ENCODE assay signal across 2 cellular contexts in the genomic region with DNA sequence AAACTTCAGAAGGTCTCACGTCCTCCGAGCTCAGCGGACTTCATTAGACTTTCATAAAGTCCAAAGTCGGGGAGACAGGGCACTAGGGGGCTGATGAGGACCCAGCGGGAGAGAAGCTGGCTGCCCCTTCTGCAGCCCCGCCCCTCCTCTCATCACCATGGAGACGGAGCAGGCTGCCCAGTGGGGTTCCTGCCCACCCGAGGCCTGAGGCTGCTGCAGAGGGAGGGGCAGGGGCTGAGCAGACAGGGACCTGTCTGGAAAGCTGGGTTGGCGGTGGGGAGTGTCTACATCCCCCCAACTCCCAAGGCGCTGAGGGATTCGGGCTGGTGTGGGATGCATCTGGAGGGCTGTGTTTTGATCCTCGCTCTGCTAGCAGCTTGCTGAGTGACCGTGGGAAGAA.
TF ChIP-seq lines count a peak whose summit lies in the region.

No MANE protein-coding gene starts in this region.

TF ChIP-seq in SK-N-SH, 30 proteins besides CTCF, POLR2A, EP300 and RAD21 (continued from another document):
- TF ChIP-seq RXRA (IDR thresholded peaks at IDR 0.05; ENCODE audit: borderline replicate concordance, low read depth) (no peak), GATA2 (CRISPR knock-in tag; IDR thresholded peaks at IDR 0.05) (no peak), NRF1 (IDR thresholded peaks at IDR 0.05; ENCODE audit: low read depth, low read length) (no peak), NFIC (IDR thresholded peaks at IDR 0.05; ENCODE audit: borderline replicate concordance) (no peak), TEAD4 (IDR thresholded peaks at IDR 0.05; ENCODE audit: borderline replicate concordance, insufficient read depth) (no peak), POLR2AphosphoS5 (IDR thresholded peaks at IDR 0.05; ENCODE audit: low read depth, low read length) (no peak), RCOR1 (IDR thresholded peaks at IDR 0.05; ENCODE audit: low read length) (no peak), MXI1 (IDR thresholded peaks at IDR 0.05; ENCODE audit: low read depth, low read length) (no peak), YY1 (IDR thresholded peaks at IDR 0.05; ENCODE audit: low read depth) (no peak), FOXJ3 (CRISPR knock-in tag; IDR thresholded peaks at IDR 0.05) (no peak), CHD2 (IDR thresholded peaks at IDR 0.05; ENCODE audit: low read length, partially characterized antibody) (no peak), FOXM1 (IDR thresholded peaks at IDR 0.05; ENCODE audit: low read depth) (no peak), TCF12 (IDR thresholded peaks at IDR 0.05) (no peak), RFX5 (IDR thresholded peaks at IDR 0.05; ENCODE audit: low read length) (no peak), MEF2A (IDR thresholded peaks at IDR 0.05; ENCODE audit: borderline replicate concordance, low read depth) (no peak), TAF1 (IDR thresholded peaks at IDR 0.05; ENCODE audit: borderline replicate concordance, low read depth, low read length) (no peak)
- TF ChIP-seq, protein P1, sequence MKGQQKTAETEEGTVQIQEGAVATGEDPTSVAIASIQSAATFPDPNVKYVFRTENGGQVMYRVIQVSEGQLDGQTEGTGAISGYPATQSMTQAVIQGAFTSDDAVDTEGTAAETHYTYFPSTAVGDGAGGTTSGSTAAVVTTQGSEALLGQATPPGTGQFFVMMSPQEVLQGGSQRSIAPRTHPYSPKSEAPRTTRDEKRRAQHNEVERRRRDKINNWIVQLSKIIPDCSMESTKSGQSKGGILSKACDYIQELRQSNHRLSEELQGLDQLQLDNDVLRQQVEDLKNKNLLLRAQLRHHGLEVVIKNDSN (IDR thresholded peaks at IDR 0.05; ENCODE audit: borderline replicate concordance, low read depth), result no peak
- TF ChIP-seq, protein P2, sequence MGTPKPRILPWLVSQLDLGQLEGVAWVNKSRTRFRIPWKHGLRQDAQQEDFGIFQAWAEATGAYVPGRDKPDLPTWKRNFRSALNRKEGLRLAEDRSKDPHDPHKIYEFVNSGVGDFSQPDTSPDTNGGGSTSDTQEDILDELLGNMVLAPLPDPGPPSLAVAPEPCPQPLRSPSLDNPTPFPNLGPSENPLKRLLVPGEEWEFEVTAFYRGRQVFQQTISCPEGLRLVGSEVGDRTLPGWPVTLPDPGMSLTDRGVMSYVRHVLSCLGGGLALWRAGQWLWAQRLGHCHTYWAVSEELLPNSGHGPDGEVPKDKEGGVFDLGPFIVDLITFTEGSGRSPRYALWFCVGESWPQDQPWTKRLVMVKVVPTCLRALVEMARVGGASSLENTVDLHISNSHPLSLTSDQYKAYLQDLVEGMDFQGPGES (IDR thresholded peaks at IDR 0.05; ENCODE audit: low read depth, low read length), result no peak
- TF ChIP-seq, protein P3, sequence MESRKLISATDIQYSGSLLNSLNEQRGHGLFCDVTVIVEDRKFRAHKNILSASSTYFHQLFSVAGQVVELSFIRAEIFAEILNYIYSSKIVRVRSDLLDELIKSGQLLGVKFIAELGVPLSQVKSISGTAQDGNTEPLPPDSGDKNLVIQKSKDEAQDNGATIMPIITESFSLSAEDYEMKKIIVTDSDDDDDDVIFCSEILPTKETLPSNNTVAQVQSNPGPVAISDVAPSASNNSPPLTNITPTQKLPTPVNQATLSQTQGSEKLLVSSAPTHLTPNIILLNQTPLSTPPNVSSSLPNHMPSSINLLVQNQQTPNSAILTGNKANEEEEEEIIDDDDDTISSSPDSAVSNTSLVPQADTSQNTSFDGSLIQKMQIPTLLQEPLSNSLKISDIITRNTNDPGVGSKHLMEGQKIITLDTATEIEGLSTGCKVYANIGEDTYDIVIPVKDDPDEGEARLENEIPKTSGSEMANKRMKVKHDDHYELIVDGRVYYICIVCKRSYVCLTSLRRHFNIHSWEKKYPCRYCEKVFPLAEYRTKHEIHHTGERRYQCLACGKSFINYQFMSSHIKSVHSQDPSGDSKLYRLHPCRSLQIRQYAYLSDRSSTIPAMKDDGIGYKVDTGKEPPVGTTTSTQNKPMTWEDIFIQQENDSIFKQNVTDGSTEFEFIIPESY (IDR thresholded peaks at IDR 0.05; ENCODE audit: borderline replicate concordance, low read depth), result no peak

TF ChIP-seq in SK-N-SH treated with all-trans-retinoic acid at 6 μM for 48 hours, 23 proteins besides CTCF, POLR2A, EP300 and RAD21 (continued from another document):
- TF ChIP-seq, protein P4, sequence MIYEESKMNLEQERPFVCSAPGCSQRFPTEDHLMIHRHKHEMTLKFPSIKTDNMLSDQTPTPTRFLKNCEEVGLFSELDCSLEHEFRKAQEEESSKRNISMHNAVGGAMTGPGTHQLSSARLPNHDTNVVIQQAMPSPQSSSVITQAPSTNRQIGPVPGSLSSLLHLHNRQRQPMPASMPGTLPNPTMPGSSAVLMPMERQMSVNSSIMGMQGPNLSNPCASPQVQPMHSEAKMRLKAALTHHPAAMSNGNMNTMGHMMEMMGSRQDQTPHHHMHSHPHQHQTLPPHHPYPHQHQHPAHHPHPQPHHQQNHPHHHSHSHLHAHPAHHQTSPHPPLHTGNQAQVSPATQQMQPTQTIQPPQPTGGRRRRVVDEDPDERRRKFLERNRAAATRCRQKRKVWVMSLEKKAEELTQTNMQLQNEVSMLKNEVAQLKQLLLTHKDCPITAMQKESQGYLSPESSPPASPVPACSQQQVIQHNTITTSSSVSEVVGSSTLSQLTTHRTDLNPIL (CRISPR knock-in tag; IDR thresholded peaks at IDR 0.05; ENCODE audit: low read depth), result no peak
- TF ChIP-seq ZC3H10 (CRISPR knock-in tag; IDR thresholded peaks at IDR 0.05) (no peak), OSR1 (CRISPR knock-in tag; IDR thresholded peaks at IDR 0.05) (no peak), PPARA (CRISPR knock-in tag; IDR thresholded peaks at IDR 0.05; ENCODE audit: borderline replicate concordance) (no peak), ZFP30 (CRISPR knock-in tag; IDR thresholded peaks at IDR 0.05) (no peak), ZFP3 (CRISPR knock-in tag; IDR thresholded peaks at IDR 0.05) (no peak), RARB (CRISPR knock-in tag; IDR thresholded peaks at IDR 0.05) (no peak), ZNF8 (CRISPR knock-in tag; IDR thresholded peaks at IDR 0.05) (no peak), ISL1 (CRISPR knock-in tag; IDR thresholded peaks at IDR 0.05) (no peak), ARNTL (CRISPR knock-in tag; IDR thresholded peaks at IDR 0.05; ENCODE audit: borderline replicate concordance, low read depth) (no peak), ZNF565 (CRISPR knock-in tag; conservative IDR thresholded peaks at IDR 0.05; ENCODE audit: low read depth) (no peak), ZNF70 (CRISPR knock-in tag; IDR thresholded peaks at IDR 0.05) (no peak), ESRRG (CRISPR knock-in tag; IDR thresholded peaks at IDR 0.05) (no peak), BACH2 (CRISPR knock-in tag; IDR thresholded peaks at IDR 0.05; ENCODE audit: borderline replicate concordance) (no peak), SNAI2 (CRISPR knock-in tag; IDR thresholded peaks at IDR 0.05) (no peak)
- TF ChIP-seq, protein P5, sequence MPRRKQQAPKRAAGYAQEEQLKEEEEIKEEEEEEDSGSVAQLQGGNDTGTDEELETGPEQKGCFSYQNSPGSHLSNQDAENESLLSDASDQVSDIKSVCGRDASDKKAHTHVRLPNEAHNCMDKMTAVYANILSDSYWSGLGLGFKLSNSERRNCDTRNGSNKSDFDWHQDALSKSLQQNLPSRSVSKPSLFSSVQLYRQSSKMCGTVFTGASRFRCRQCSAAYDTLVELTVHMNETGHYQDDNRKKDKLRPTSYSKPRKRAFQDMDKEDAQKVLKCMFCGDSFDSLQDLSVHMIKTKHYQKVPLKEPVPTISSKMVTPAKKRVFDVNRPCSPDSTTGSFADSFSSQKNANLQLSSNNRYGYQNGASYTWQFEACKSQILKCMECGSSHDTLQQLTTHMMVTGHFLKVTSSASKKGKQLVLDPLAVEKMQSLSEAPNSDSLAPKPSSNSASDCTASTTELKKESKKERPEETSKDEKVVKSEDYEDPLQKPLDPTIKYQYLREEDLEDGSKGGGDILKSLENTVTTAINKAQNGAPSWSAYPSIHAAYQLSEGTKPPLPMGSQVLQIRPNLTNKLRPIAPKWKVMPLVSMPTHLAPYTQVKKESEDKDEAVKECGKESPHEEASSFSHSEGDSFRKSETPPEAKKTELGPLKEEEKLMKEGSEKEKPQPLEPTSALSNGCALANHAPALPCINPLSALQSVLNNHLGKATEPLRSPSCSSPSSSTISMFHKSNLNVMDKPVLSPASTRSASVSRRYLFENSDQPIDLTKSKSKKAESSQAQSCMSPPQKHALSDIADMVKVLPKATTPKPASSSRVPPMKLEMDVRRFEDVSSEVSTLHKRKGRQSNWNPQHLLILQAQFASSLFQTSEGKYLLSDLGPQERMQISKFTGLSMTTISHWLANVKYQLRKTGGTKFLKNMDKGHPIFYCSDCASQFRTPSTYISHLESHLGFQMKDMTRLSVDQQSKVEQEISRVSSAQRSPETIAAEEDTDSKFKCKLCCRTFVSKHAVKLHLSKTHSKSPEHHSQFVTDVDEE (CRISPR knock-in tag; IDR thresholded peaks at IDR 0.05), result no peak
- TF ChIP-seq, protein P6, sequence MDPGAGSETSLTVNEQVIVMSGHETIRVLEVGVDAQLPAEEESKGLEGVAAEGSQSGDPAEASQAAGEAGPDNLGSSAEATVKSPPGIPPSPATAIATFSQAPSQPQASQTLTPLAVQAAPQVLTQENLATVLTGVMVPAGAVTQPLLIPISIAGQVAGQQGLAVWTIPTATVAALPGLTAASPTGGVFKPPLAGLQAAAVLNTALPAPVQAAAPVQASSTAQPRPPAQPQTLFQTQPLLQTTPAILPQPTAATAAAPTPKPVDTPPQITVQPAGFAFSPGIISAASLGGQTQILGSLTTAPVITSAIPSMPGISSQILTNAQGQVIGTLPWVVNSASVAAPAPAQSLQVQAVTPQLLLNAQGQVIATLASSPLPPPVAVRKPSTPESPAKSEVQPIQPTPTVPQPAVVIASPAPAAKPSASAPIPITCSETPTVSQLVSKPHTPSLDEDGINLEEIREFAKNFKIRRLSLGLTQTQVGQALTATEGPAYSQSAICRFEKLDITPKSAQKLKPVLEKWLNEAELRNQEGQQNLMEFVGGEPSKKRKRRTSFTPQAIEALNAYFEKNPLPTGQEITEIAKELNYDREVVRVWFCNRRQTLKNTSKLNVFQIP (CRISPR knock-in tag; IDR thresholded peaks at IDR 0.05; ENCODE audit: borderline replicate concordance, low read depth), result no peak
- TF ChIP-seq, protein P7, sequence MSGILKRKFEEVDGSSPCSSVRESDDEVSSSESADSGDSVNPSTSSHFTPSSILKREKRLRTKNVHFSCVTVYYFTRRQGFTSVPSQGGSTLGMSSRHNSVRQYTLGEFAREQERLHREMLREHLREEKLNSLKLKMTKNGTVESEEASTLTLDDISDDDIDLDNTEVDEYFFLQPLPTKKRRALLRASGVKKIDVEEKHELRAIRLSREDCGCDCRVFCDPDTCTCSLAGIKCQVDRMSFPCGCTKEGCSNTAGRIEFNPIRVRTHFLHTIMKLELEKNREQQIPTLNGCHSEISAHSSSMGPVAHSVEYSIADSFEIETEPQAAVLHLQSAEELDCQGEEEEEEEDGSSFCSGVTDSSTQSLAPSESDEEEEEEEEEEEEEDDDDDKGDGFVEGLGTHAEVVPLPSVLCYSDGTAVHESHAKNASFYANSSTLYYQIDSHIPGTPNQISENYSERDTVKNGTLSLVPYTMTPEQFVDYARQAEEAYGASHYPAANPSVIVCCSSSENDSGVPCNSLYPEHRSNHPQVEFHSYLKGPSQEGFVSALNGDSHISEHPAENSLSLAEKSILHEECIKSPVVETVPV (CRISPR knock-in tag; IDR thresholded peaks at IDR 0.05), result no peak
